In genomic region chr11:14969922-14970323, GRCh38 we compare ENCODE assay signal across 10 cellular contexts. TPM values are rescaled to one million over a fixed set of nuclear protein-coding genes. Genes with fewer than 3 reads are reported as not detected.
DNase-seq lines count a peak whose midpoint lies in the region; ATAC-seq and TF ChIP-seq lines count a peak whose summit lies in the region.
"Had no signal": no experiment of that assay in that cellular context is flagged by ENCODE, and none has a peak within 500 bp of the region (broad histone marks: within the 10 kb centered on the region; RNA-seq: fewer than 3 reads in every experiment).

No MANE protein-coding gene starts in this region.

- H3K36me3 ChIP-seq in DOHH2 (ENCODE audit: control insufficient read depth, low read length) (no peaks in the 10 kb centered on the region), GM23338 (ENCODE audit: insufficient read depth) (no peaks in the 10 kb centered on the region), hepatocyte (replicated peaks; ENCODE audit: insufficient read depth, low read depth) (no peaks in the 10 kb centered on the region)

- H4K20me1 ChIP-seq in DOHH2 (ENCODE audit: control insufficient read depth, insufficient read depth, low read depth, low read length) (no peaks in the 10 kb centered on the region), GM23338 (replicated peaks; ENCODE audit: insufficient read depth) (0 out of 2 replicates have a peak, but pooled peaks cover 4% of the 10 kb centered on the region), hepatocyte (ENCODE audit: insufficient read depth, poor library complexity, severe bottlenecking) (no peaks in the 10 kb centered on the region)

- H3K4me3 ChIP-seq in DOHH2 (ENCODE audit: low read length) (no peak overlapping the region), GM23338 (no peak overlapping the region), hepatocyte (no peak overlapping the region)

- H3K4me1 ChIP-seq in DOHH2 (ENCODE audit: control insufficient read depth, low read length) = no peaks in the 10 kb centered on the region
- peaks cover 27% of the 10 kb centered on the region for H3K4me1 ChIP-seq in GM23338 (ENCODE audit: insufficient read depth)
- H3K4me1 ChIP-seq in hepatocyte (ENCODE audit: insufficient read depth) = peaks cover 23% of the 10 kb centered on the region

- H3F3A ChIP-seq in DOHH2 (ENCODE audit: control insufficient read depth, insufficient read depth) = no peaks in the 10 kb centered on the region
- no peaks in the 10 kb centered on the region for H3F3A ChIP-seq in GM23338 (replicated peaks; ENCODE audit: low read depth)

- H3K79me2 ChIP-seq in DOHH2 (ENCODE audit: control insufficient read depth, low read length) (no peaks in the 10 kb centered on the region), GM23338 (replicated peaks; ENCODE audit: insufficient read depth) (no peaks in the 10 kb centered on the region), hepatocyte (no peaks in the 10 kb centered on the region)

- H3K9me2 ChIP-seq in DOHH2 (replicated peaks; ENCODE audit: control insufficient read depth, low read length) = no peaks in the 10 kb centered on the region
- no peaks in the 10 kb centered on the region for H3K9me2 ChIP-seq in GM23338 (ENCODE audit: insufficient read depth)
- no peaks in the 10 kb centered on the region for H3K9me2 ChIP-seq in hepatocyte (replicated peaks; ENCODE audit: insufficient read depth)

- TF ChIP-seq CTCF in DOHH2 (IDR thresholded peaks at IDR 0.05; ENCODE audit: low read depth, low read length, poor library complexity, severe bottlenecking) (peak; percentile 77), GM23338 (conservative IDR thresholded peaks at IDR 0.05; ENCODE audit: low read depth in 2 of 2) (peak; percentile 82 to 95), hepatocyte (IDR thresholded peaks at IDR 0.05; ENCODE audit: poor library complexity) (peak; percentile 60)

- H3K27ac ChIP-seq in DOHH2 (ENCODE audit: low read depth, low read length) (no peak overlapping the region), GM23338 (ENCODE audit: low read depth) (no peak overlapping the region), hepatocyte (no peak overlapping the region)

- peak overlapping the region; percentile 81; the same call in 1 of the 2 replicates for H2AFZ ChIP-seq in GM23338
- no peak overlapping the region for H2AFZ ChIP-seq in hepatocyte

- no peak overlapping the region for H3K4me3 Mint-ChIP-seq in GM23338

- 10% methylated on average over 6 of the region's 6 CpGs for WGBS in hepatocyte (ENCODE audit: low lambda C conversion rate, missing lambda C conversion rate)

- DNase-seq in GM23338 (ENCODE audit: low spot score) (peak; percentile 86), NAMALWA (ENCODE audit: low spot score) (peak; percentile 66), activated T-cell treated with anti-CD3 and anti-CD28 coated beads for 1 hour (ENCODE audit: low read depth) (peak; percentile 13), hepatocyte (ENCODE audit: low spot score) (peak; percentile 69), hepatic stellate cell (ENCODE audit: low spot score) (no peak)
- peak; percentile 89 for DNase-seq in stimulated activated CD8-positive, alpha-beta memory T cell treated with anti-CD3 and anti-CD28 coated beads, Interleukin-4, amount 100 ng/mL, for 48 hours
- DNase-seq: naive B cell had no signal

- H3K4me1 Mint-ChIP-seq in GM23338 = peaks cover 40% of the 10 kb centered on the region

- no peak overlapping the region for H3K27ac Mint-ChIP-seq in GM23338
- H3K27ac Mint-ChIP-seq: naive B cell had no signal

- H3K4me2 ChIP-seq in DOHH2 (ENCODE audit: low read length) (no peak overlapping the region), GM23338 (no peak overlapping the region), hepatocyte (no peak overlapping the region)

- H3K36me3 Mint-ChIP-seq in GM23338 (ENCODE audit: low read depth) = no peaks in the 10 kb centered on the region

- H3K9me3 Mint-ChIP-seq in GM23338 = no peaks in the 10 kb centered on the region; the same call in 2 of the 3 replicates

- ATAC-seq in GM23338 = peak; percentile 77
- no peak for ATAC-seq in HG02642 (IDR thresholded peaks at IDR 0.05; ENCODE audit: poor library complexity, unreplicated experiment)

- H3K27me3 Mint-ChIP-seq in GM23338 (ENCODE audit: insufficient read depth, low read depth, poor library complexity) = peaks cover 55% of the 10 kb centered on the region

- H3K27me3 ChIP-seq in DOHH2 (ENCODE audit: control insufficient read depth, low read length) = peaks cover 11% of the 10 kb centered on the region
- peaks cover 51% of the 10 kb centered on the region for H3K27me3 ChIP-seq in GM23338 (ENCODE audit: insufficient read depth)
- peaks cover 76% of the 10 kb centered on the region for H3K27me3 ChIP-seq in hepatocyte

- no peaks in the 10 kb centered on the region for H3K9me3 ChIP-seq in DOHH2 (ENCODE audit: control insufficient read depth, insufficient read depth, low read length)
- H3K9me3 ChIP-seq in hepatocyte (ENCODE audit: low read depth) = no peaks in the 10 kb centered on the region

TF ChIP-seq in GM23338, 12 proteins besides CTCF, POLR2A, EP300 and RAD21:
- TF ChIP-seq REST (IDR thresholded peaks at IDR 0.05; ENCODE audit: unreplicated experiment) (no peak), ETS1 (IDR thresholded peaks at IDR 0.05) (no peak), STAT1 (IDR thresholded peaks at IDR 0.05; ENCODE audit: unreplicated experiment) (no peak), POLR2AphosphoS5 (IDR thresholded peaks at IDR 0.05; ENCODE audit: low read depth) (no peak), EZH2phosphoT487 (IDR thresholded peaks at IDR 0.05; ENCODE audit: unreplicated experiment) (no peak), CREB1 (CRISPR knock-in tag; IDR thresholded peaks at IDR 0.05; ENCODE audit: low read depth) (no peak), JUNB (IDR thresholded peaks at IDR 0.05; ENCODE audit: unreplicated experiment) (no peak), NANOG (IDR thresholded peaks at IDR 0.05; ENCODE audit: borderline replicate concordance) (no peak), ZNF114 (CRISPR knock-in tag; IDR thresholded peaks at IDR 0.05) (no peak), EZH2 (IDR thresholded peaks at IDR 0.05; ENCODE audit: low read depth, unreplicated experiment) (no peak)

RNA-seq across cellular contexts. Expression of gene CALCA, which starts 2.2 kb away (rescaled TPM):
- total RNA-seq in GM23338 (2014; rRNA removed; shearing (Covaris generic)) = 1.9 and 2.6 TPM in 2 replicates
- polyA plus RNA-seq in GM23338 (2016; fragmentation: Nextera tagmentation; extraction: Ambion mirVana) (2.0 and 2.5 TPM in 2 replicates), hepatocyte (not detected in 2 replicates)
- total RNA-seq in hepatocyte = 0.56 TPM in 1 of 2 replicates, not detected in the other
- total RNA-seq: RPMI7951 had no signal
